15 cellular contexts compared by ENCODE assay signal in genomic region chr20:54429364-54429763, GRCh38. TPM values are rescaled to one million over a fixed set of nuclear protein-coding genes. Genes with fewer than 3 reads are reported as not detected.
DNase-seq lines count a peak whose midpoint lies in the region; ATAC-seq, FAIRE-seq and TF ChIP-seq lines count a peak whose summit lies in the region.
"Had no signal": no experiment of that assay in that cellular context is flagged by ENCODE, and none has a peak within 500 bp of the region (broad histone marks: within the 10 kb centered on the region; RNA-seq: fewer than 3 reads in every experiment).

No MANE protein-coding gene starts in this region.

- H3K4me2 ChIP-seq in HepG2 (ENCODE audit: low read depth, low read length), result no peak overlapping the region
- H3K4me2 ChIP-seq: BLaER1 treated with 17β-estradiol and CSF1 and Interleukin-3, amounts not matched to agents 10 nM and 100 nM had no signal

- no peaks in the 10 kb centered on the region for H3K79me2 ChIP-seq in HepG2 (ENCODE audit: insufficient read depth, low read length)

- H4K20me1 ChIP-seq in HepG2 (ENCODE audit: insufficient read depth, low read length), result no peaks in the 10 kb centered on the region
- H4K20me1 ChIP-seq: BLaER1 treated with 17β-estradiol and CSF1 and Interleukin-3, amounts not matched to agents 10 nM and 100 nM had no signal

- FAIRE-seq in HepG2 (lab: Jason Lieb, UNC), result no peak
- FAIRE-seq in small intestine (lab: Jason Lieb, UNC), result no peak
- FAIRE-seq: H54 had no signal

- no TSS peak for BruUV-seq in HepG2 (replicated peaks; lab: Mats Ljungman, UMichigan)

- no peak for DNase-seq in HepG2 (ENCODE audit: low spot score)
- DNase-seq in right lobe of liver, result no peak
- peak; percentile 46 for DNase-seq in kidney tubule cell (ENCODE audit: low spot score)
- DNase-seq in small intestine, result no peak
- DNase-seq in stimulated activated CD4-positive, alpha-beta T cell treated with anti-CD3 and anti-CD28 coated beads, Interleukin-4, amount 100 ng/mL, for 1 hour, result no peak
- DNase-seq: ACHN; CD4-positive, CD25-positive, alpha-beta regulatory T cell; DMS53 had no signal

- in situ Hi-C loops in HepG2 (cut with HindIII; ENCODE audit: extremely low pct_ligation_motif_present, low pct_unique_long_range_greater_than_20kb), result no loop called here

- TF ChIP-seq CTCF in HepG2 (CRISPR knock-in tag; IDR thresholded peaks at IDR 0.05), result no peak
- TF ChIP-seq CTCF in right lobe of liver (IDR thresholded peaks at IDR 0.05), result no peak
- peak; percentile 8 for TF ChIP-seq CTCF in subcutaneous adipose tissue (IDR thresholded peaks at IDR 0.05; ENCODE audit: low read depth)

- WGBS in HepG2 (ENCODE audit: low lambda C conversion rate), result 24% methylated on average over 7 of the region's 7 CpGs
- 100% methylated on average over 1 of the region's 7 CpGs for WGBS in right lobe of liver (ENCODE audit: insufficient coverage, low coverage, low lambda C conversion rate, missing lambda C conversion rate)
- WGBS in small intestine, 3 donors, result 83 to 87% (median 86%) methylated on average over 7 of the region's 7 CpGs

- H3K27me3 ChIP-seq in HepG2 (ENCODE audit: control insufficient read depth in 1 of 2, insufficient read depth in 2 of 2, low read length in 2 of 2), result no peaks in the 10 kb centered on the region; a peak in 1 of 5 replicates
- no peaks in the 10 kb centered on the region for H3K27me3 ChIP-seq in right lobe of liver
- H3K27me3 ChIP-seq in small intestine (ENCODE audit: control insufficient read depth in 2 of 2, insufficient read depth in 2 of 2, low read length in 2 of 2), result peaks cover 0 to 2% of the 10 kb centered on the region in 2 donors
- H3K27me3 ChIP-seq: BLaER1 treated with 17β-estradiol and CSF1 and Interleukin-3, amounts not matched to agents 10 nM and 100 nM had no signal

- H3K36me3 ChIP-seq in HepG2 (replicated peaks in 1 of 2; ENCODE audit: control insufficient read depth in 1 of 2, insufficient read depth in 2 of 2, low read length in 2 of 2), result no peaks in the 10 kb centered on the region
- no peaks in the 10 kb centered on the region for H3K36me3 ChIP-seq in right lobe of liver
- no peaks in the 10 kb centered on the region for H3K36me3 ChIP-seq in small intestine (ENCODE audit: control insufficient read depth in 2 of 2, insufficient read depth in 2 of 2, low read length in 2 of 2)
- H3K36me3 ChIP-seq: BLaER1 treated with 17β-estradiol and CSF1 and Interleukin-3, amounts not matched to agents 10 nM and 100 nM had no signal

- TF ChIP-seq POLR2A in HepG2 (IDR thresholded peaks at IDR 0.05; ENCODE audit: insufficient read depth in 1 of 2, low read depth in 2 of 2, low read length in 2 of 2), result no peak
- TF ChIP-seq POLR2A in right lobe of liver (IDR thresholded peaks at IDR 0.05), result no peak

- H3K4me3 ChIP-seq in HepG2 (replicated peaks in 1 of 3; ENCODE audit: insufficient read depth in 1 of 3, low read depth in 2 of 3, low read length in 3 of 3) (no peak overlapping the region), right lobe of liver (no peak overlapping the region), small intestine (ENCODE audit: low read depth in 1 of 2, low read length in 2 of 2) (no peak overlapping the region)
- H3K4me3 ChIP-seq: BLaER1 treated with 17β-estradiol and CSF1 and Interleukin-3, amounts not matched to agents 10 nM and 100 nM had no signal

- ATAC-seq in HepG2, result no peak
- ATAC-seq in right lobe of liver, result no peak
- no peak for ATAC-seq in esophagus mucosa
- ATAC-seq: HCT116 had no signal

- POLR2A ChIA-PET in HepG2 (lab: Yijun Ruan, JAX), result no interaction called here

- H3K4me1 ChIP-seq in HepG2 (ENCODE audit: insufficient read depth, low read length) (no peaks in the 10 kb centered on the region), right lobe of liver (no peaks in the 10 kb centered on the region), small intestine (ENCODE audit: control insufficient read depth in 2 of 2, insufficient read depth in 1 of 2, low read depth in 1 of 2, low read length in 1 of 2) (no peaks in the 10 kb centered on the region)
- H3K4me1 ChIP-seq: BLaER1 treated with 17β-estradiol and CSF1 and Interleukin-3, amounts not matched to agents 10 nM and 100 nM had no signal

- no peak overlapping the region for H2AFZ ChIP-seq in HepG2 (ENCODE audit: low read length)

- CTCF ChIA-PET in HepG2 (lab: Yijun Ruan, JAX; ENCODE audit: low intra/inter-chr PET ratio, low total read pairs), result no interaction called here

- H3K27ac ChIP-seq in HepG2 (ENCODE audit: extremely low read length, insufficient read depth, low read length), result no peak overlapping the region
- no peak overlapping the region for H3K27ac ChIP-seq in right lobe of liver
- H3K27ac ChIP-seq in small intestine (ENCODE audit: low read depth in 1 of 2, low read length in 1 of 2), result no peak overlapping the region
- H3K27ac ChIP-seq: BLaER1 treated with 17β-estradiol and CSF1 and Interleukin-3, amounts not matched to agents 10 nM and 100 nM; HL-60 had no signal

- H3K9me3 ChIP-seq in HepG2 (ENCODE audit: low read length), result peaks cover 9% of the 10 kb centered on the region
- no peaks in the 10 kb centered on the region for H3K9me3 ChIP-seq in right lobe of liver
- no peaks in the 10 kb centered on the region for H3K9me3 ChIP-seq in small intestine (ENCODE audit: control insufficient read depth, low read depth)

- intact Hi-C loops in HepG2 (cut with micrococcal nuclease; ENCODE audit: unreplicated experiment) (no loop called here), right lobe of liver (cut with DNase I) (no loop called here)

- no peak for TF ChIP-seq RAD21 in HepG2 (CRISPR knock-in tag; IDR thresholded peaks at IDR 0.05)

- TF ChIP-seq EP300 in HepG2 (IDR thresholded peaks at IDR 0.05; ENCODE audit: low read depth in 2 of 2, low read length in 2 of 2) (no peak), HepG2 (CRISPR knock-in tag; IDR thresholded peaks at IDR 0.05; ENCODE audit: borderline replicate concordance) (no peak)

- H3K9ac ChIP-seq in HepG2 (ENCODE audit: insufficient read depth, low read depth, low read length), result no peak overlapping the region
- H3K9ac ChIP-seq: BLaER1 treated with 17β-estradiol and CSF1 and Interleukin-3, amounts not matched to agents 10 nM and 100 nM had no signal

TF ChIP-seq in HepG2, 621 proteins besides CTCF, POLR2A, EP300 and RAD21:
- TF ChIP-seq CREB3 (CRISPR knock-in tag; IDR thresholded peaks at IDR 0.05) (no peak), ZNF234 (CRISPR knock-in tag; conservative IDR thresholded peaks at IDR 0.05) (no peak), ATF7 (IDR thresholded peaks at IDR 0.05) (0 out of 2 replicates have a peak, but pooled peaks have one; percentile 8), ATF7 (CRISPR knock-in tag; IDR thresholded peaks at IDR 0.05) (no peak)
TF ChIP-seq in HepG2: peak in this region for 1.

RNA-seq across cellular contexts. Expression of gene DOK5, which starts 46.0 kb away (rescaled TPM):
- total RNA-seq in HepG2 (2016; rRNA removed; fragmentation: Illumina TruSeq; extraction: Trizol) (not detected in 2 replicates), right lobe of liver (under 1 TPM in 2 of 6 experiments, not detected in 4; 0.43 to 0.69 TPM), subcutaneous adipose tissue (1 to 10 TPM in 2 of 4 donors, under 1 TPM in 2; 0.82 to 2.6 (median 1.7) TPM), esophagus mucosa (0.12 TPM)
- not detected in 2 replicates for total RNA-seq in HepG2 (2016; cell fraction: cytosol; rRNA removed; fragmentation: Illumina TruSeq; extraction: Trizol; ENCODE audit: low read depth)
- not detected in 2 replicates for total RNA-seq in HepG2 (2016; cell fraction: insoluble cytoplasmic fraction; rRNA removed; fragmentation: Illumina TruSeq; extraction: Trizol)
- total RNA-seq in HepG2 (2016; cell fraction: membrane; rRNA removed; fragmentation: Illumina TruSeq; extraction: Trizol), result not detected in 2 replicates
- total RNA-seq in HepG2 (2016; cell fraction: nucleus; rRNA removed; fragmentation: Illumina TruSeq; extraction: Trizol), result not detected in 2 replicates
- polyA plus RNA-seq in HepG2 (2011; rRNA removed) (not detected in 2 replicates), small intestine (1 to 10 TPM in 2 of 3 donors, not detected in 1; 1.1 to 1.9 TPM)
- polyA plus RNA-seq in HepG2 (2011; cell fraction: cytosol; rRNA removed), result not detected in 2 replicates
- polyA plus RNA-seq in HepG2 (2011; cell fraction: nucleus; rRNA removed), result not detected in 2 replicates
- polyA plus RNA-seq in HepG2 (2012), result not detected in 2 replicates
- not detected in 2 replicates for polyA plus RNA-seq in HepG2 (2016; cell fraction: cytosol; fragmentation: Illumina TruSeq; extraction: Trizol; ENCODE audit: low read depth)
- not detected in 2 replicates for polyA plus RNA-seq in HepG2 (2016; cell fraction: insoluble cytoplasmic fraction; fragmentation: Illumina TruSeq; extraction: Trizol; ENCODE audit: low read depth)
- polyA plus RNA-seq in HepG2 (2016; cell fraction: membrane; fragmentation: Illumina TruSeq; extraction: Trizol; ENCODE audit: low read depth), result not detected in 2 replicates
- polyA plus RNA-seq in HepG2 (2016; cell fraction: nucleus; fragmentation: Illumina TruSeq; extraction: Trizol; ENCODE audit: insufficient read depth, low read depth), result not detected in 2 replicates
- not detected in 2 replicates for polyA minus RNA-seq in HepG2 (2011; rRNA and poly(A)+ RNA removed; ENCODE audit: low replicate concordance)
- not detected in 2 replicates for polyA minus RNA-seq in HepG2 (2011; cell fraction: cytosol; rRNA and poly(A)+ RNA removed)
- not detected in 2 replicates for polyA minus RNA-seq in HepG2 (2011; cell fraction: nucleus; rRNA and poly(A)+ RNA removed)
- total RNA-seq: A172; CD4-positive, CD25-positive, alpha-beta regulatory T cell had no signal
